8 cellular contexts compared by ENCODE assay signal in the genomic region with DNA sequence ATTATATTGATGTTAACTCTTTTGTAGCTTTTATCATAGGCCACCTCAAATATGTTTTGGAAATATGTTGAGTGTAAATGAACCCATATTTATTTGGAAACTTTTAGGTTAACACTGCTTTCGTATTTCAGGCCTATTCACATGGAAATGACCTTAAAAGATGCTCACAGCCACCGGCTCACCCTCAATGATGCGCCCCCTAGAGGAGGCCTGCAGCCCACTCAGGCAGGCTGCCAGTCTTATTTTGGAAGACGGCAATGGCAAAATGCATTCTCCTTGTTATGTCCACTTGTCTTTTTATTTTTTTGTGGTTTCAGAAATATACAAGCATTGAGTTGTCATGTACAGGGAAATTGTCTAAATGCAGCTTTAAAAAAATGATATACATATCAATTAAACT.
DNase-seq lines count a peak whose midpoint lies in the region; ATAC-seq and TF ChIP-seq lines count a peak whose summit lies in the region.

No MANE protein-coding gene starts in this region.

- H3K27ac Mint-ChIP-seq in CD14-positive monocyte, result no peak overlapping the region

- DNase-seq in CD14-positive monocyte (ENCODE audit: low spot score) (no peak), PC-9 (no peak), globus pallidus (ENCODE audit: low spot score) (peak; percentile 3), COLO668 (lab: John Stamatoyannopoulos, UW; ENCODE audit: unreplicated experiment) (no peak), omental fat pad (ENCODE audit: low spot score) (no peak), COLO829 (ENCODE audit: low spot score) (no peak)
- DNase-seq in activated T-cell treated with anti-CD3 and anti-CD28 coated beads, Interleukin-2, amount 50 U/mL, for 4 hours, result no peak

- no peaks in the 10 kb centered on the region for H3K36me3 ChIP-seq in PC-9 (ENCODE audit: low read depth)

- no peaks in the 10 kb centered on the region for H3F3A ChIP-seq in PC-9 (ENCODE audit: insufficient read depth, low read depth)

- H3K4me1 Mint-ChIP-seq in CD14-positive monocyte, result no peaks in the 10 kb centered on the region
- no peaks in the 10 kb centered on the region for H3K4me1 Mint-ChIP-seq in activated T-cell treated with anti-CD3 and anti-CD28 coated beads, Interleukin-2, amount 50 U/mL, for 4 hours (ENCODE audit: low read depth)

- POLR2A ChIA-PET in PC-9 (lab: Charles Lee; ENCODE audit: unreplicated experiment), result no interaction called here

- no peak overlapping the region for H3K27ac ChIP-seq in PC-9

- H3K4me3 ChIP-seq in PC-9, result no peak overlapping the region

- H4K20me1 ChIP-seq in PC-9 (ENCODE audit: insufficient read depth), result no peaks in the 10 kb centered on the region

- H3K36me3 Mint-ChIP-seq in CD14-positive monocyte, result no peaks in the 10 kb centered on the region
- no peaks in the 10 kb centered on the region for H3K36me3 Mint-ChIP-seq in activated T-cell treated with anti-CD3 and anti-CD28 coated beads, Interleukin-2, amount 50 U/mL, for 4 hours (ENCODE audit: insufficient read depth)

- H3K4me3 Mint-ChIP-seq in CD14-positive monocyte, result no peak overlapping the region
- H3K4me3 Mint-ChIP-seq in activated T-cell treated with anti-CD3 and anti-CD28 coated beads, Interleukin-2, amount 50 U/mL, for 4 hours, result no peak overlapping the region

- CTCF ChIA-PET in PC-9 (lab: Charles Lee), result no interaction called here

- ATAC-seq in GM21390 (IDR thresholded peaks at IDR 0.05; ENCODE audit: unreplicated experiment), result peak; percentile 70
- no peak for ATAC-seq in activated T-cell treated with anti-CD3 and anti-CD28 coated beads, Interleukin-2, amount 50 U/mL, for 4 hours
- ATAC-seq in omental fat pad (ENCODE audit: low FRiP score), result no peak

- H3K9me2 ChIP-seq in PC-9 (ENCODE audit: insufficient read depth), result no peaks in the 10 kb centered on the region

- intact Hi-C loops in CD14-positive monocyte (cut with micrococcal nuclease), result no loop called here
- intact Hi-C loops in PC-9 (cut with micrococcal nuclease; ENCODE audit: unreplicated experiment), result no loop called here

- peaks cover 0 to 2% (median 0%) of the 10 kb centered on the region in 3 donors for H3K27me3 Mint-ChIP-seq in CD14-positive monocyte (ENCODE audit: low read depth in 3 of 3)
- no peaks in the 10 kb centered on the region for H3K27me3 Mint-ChIP-seq in activated T-cell treated with anti-CD3 and anti-CD28 coated beads, Interleukin-2, amount 50 U/mL, for 4 hours (ENCODE audit: low read depth)

- no peaks in the 10 kb centered on the region for H3K79me2 ChIP-seq in PC-9 (ENCODE audit: low read depth)

- no peak overlapping the region for H3K4me2 ChIP-seq in PC-9

- no peaks in the 10 kb centered on the region for H3K27me3 ChIP-seq in PC-9 (ENCODE audit: insufficient read depth, low read depth)

- BruUV-seq in PC-9 (replicated peaks; lab: Mats Ljungman, UMichigan), result no TSS peak

- no peaks in the 10 kb centered on the region for H3K4me1 ChIP-seq in PC-9 (replicated peaks; ENCODE audit: insufficient read depth)

- no peak overlapping the region for H2AFZ ChIP-seq in PC-9

- no peaks in the 10 kb centered on the region for H3K9me3 Mint-ChIP-seq in CD14-positive monocyte
- peaks cover 14% of the 10 kb centered on the region for H3K9me3 Mint-ChIP-seq in activated T-cell treated with anti-CD3 and anti-CD28 coated beads, Interleukin-2, amount 50 U/mL, for 4 hours

- no peaks in the 10 kb centered on the region; the same call in 1 of the 2 replicates for H3K9me3 ChIP-seq in PC-9 (ENCODE audit: insufficient read depth, low read depth)

- peak; percentile 17 for TF ChIP-seq CTCF in CD14-positive monocyte (IDR thresholded peaks at IDR 0.05)
- TF ChIP-seq CTCF in PC-9 (conservative IDR thresholded peaks at IDR 0.05), result peak; percentile 48
- no peak for TF ChIP-seq CTCF in omental fat pad (IDR thresholded peaks at IDR 0.05)

Comparison
In these comparisons a context has a peak if more than half of its experiments do, and no peak if none do; other contexts are left out.
1. CTCF ChIP-seq: peak in CD14-positive monocyte (single experiment) and PC-9 (single experiment); none in omental fat pad (0 of 3).